21 cellular contexts compared by ENCODE assay signal in the genomic region with DNA sequence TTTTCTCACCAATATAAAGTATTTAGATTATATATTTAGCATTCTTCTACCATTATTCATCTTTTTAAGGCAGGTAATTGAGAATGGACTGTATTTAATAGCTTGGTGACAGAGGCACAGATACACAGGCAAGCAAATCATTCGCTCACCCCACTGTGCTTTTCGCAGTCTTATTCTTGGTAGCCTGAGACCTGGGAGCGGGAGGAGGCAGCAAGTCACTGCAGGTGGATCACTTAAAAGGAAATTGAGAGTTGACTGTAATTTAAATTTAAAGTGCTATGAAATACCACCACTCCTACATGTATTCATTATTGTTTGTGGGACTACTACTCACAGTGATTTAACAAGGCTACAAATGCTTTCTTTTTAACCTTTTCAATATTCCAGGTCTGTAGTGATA. TPM values are rescaled to one million over a fixed set of nuclear protein-coding genes. Genes with fewer than 3 reads are reported as not detected.
A peak's percentile ranks its signal among the peaks of the same experiment; 100 is the strongest.
DNase-seq lines count a peak whose midpoint lies in the region; ATAC-seq and TF ChIP-seq lines count a peak whose summit lies in the region.
"Had no signal": no experiment of that assay in that cellular context is flagged by ENCODE, and none has a peak within 500 bp of the region (broad histone marks: within the 10 kb centered on the region; RNA-seq: fewer than 3 reads in every experiment).

No MANE protein-coding gene starts in this region.

- no peak for TF ChIP-seq EP300 in esophagus muscularis mucosa (IDR thresholded peaks at IDR 0.05)

- H3K9me3 ChIP-seq in CD4-positive, CD25-positive, alpha-beta regulatory T cell (ENCODE audit: control insufficient read depth in 2 of 2, low read length in 2 of 2) = peaks cover 14 to 16% of the 10 kb centered on the region in 2 experiments
- H3K9me3 ChIP-seq in Loucy (ENCODE audit: insufficient read depth, low read depth, low read length) = peaks cover 10% of the 10 kb centered on the region; the same call in 1 of the 2 replicates
- H3K9me3 ChIP-seq in esophagus muscularis mucosa = peaks cover 0 to 3% (median 0%) of the 10 kb centered on the region in 4 donors

- TF ChIP-seq POLR2A in esophagus muscularis mucosa (IDR thresholded peaks at IDR 0.05; ENCODE audit: low read depth) = no peak

- H3K4me1 ChIP-seq in CD4-positive, CD25-positive, alpha-beta regulatory T cell (ENCODE audit: control insufficient read depth, insufficient read depth, low read length, poor library complexity, severe bottlenecking) = peaks cover 38% of the 10 kb centered on the region
- peaks cover 34% of the 10 kb centered on the region for H3K4me1 ChIP-seq in Loucy (ENCODE audit: insufficient read depth, low read length, poor library complexity, severe bottlenecking)
- peaks cover 46 to 59% (median 52%) of the 10 kb centered on the region in 4 donors for H3K4me1 ChIP-seq in esophagus muscularis mucosa

- H3F3A ChIP-seq in Loucy (ENCODE audit: low read depth) = no peaks in the 10 kb centered on the region

- no peak overlapping the region for H3K4me3 Mint-ChIP-seq in activated CD8-positive, alpha-beta T cell treated with anti-CD3 and anti-CD28 coated beads for 36 hours
- H3K4me3 Mint-ChIP-seq in activated CD8-positive, alpha-beta T cell treated with anti-CD3 and anti-CD28 coated beads, Interleukin-2, amount 10 ng/mL, durations not matched to agents 7 days and 5 days = no peak overlapping the region
- peak overlapping the region in 1 of 4 donors; percentile 63 for H3K4me3 Mint-ChIP-seq in CD4-positive, CD25-positive, alpha-beta regulatory T cell
- H3K4me3 Mint-ChIP-seq in effector memory CD8-positive, alpha-beta T cell = peak overlapping the region in 1 of 2 donors; percentile 60
- H3K4me3 Mint-ChIP-seq: CD14-positive monocyte had no signal

- H4K20me1 ChIP-seq in Loucy (ENCODE audit: insufficient read depth, low read length, poor library complexity, severe bottlenecking) = peaks cover 60% of the 10 kb centered on the region

- H2AFZ ChIP-seq in Loucy (ENCODE audit: low read length) = no peak overlapping the region

- POLR2A ChIA-PET in activated CD8-positive, alpha-beta T cell treated with anti-CD3 and anti-CD28 coated beads for 36 hours (lab: Charles Lee) = no interaction called here
- POLR2A ChIA-PET in activated CD8-positive, alpha-beta T cell treated with anti-CD3 and anti-CD28 coated beads, Interleukin-2, amount 10 ng/mL, durations not matched to agents 7 days and 5 days (lab: Charles Lee) = no interaction called here

- no peak for TF ChIP-seq CTCF in activated CD8-positive, alpha-beta T cell treated with anti-CD3 and anti-CD28 coated beads for 36 hours (IDR thresholded peaks at IDR 0.05)
- no peak for TF ChIP-seq CTCF in Loucy (conservative IDR thresholded peaks at IDR 0.05; ENCODE audit: low read length)
- TF ChIP-seq CTCF in esophagus muscularis mucosa (IDR thresholded peaks at IDR 0.05) = no peak

- peaks cover 20% of the 10 kb centered on the region for H3K9me3 Mint-ChIP-seq in activated CD8-positive, alpha-beta T cell treated with anti-CD3 and anti-CD28 coated beads for 36 hours
- H3K9me3 Mint-ChIP-seq in activated CD8-positive, alpha-beta T cell treated with anti-CD3 and anti-CD28 coated beads, Interleukin-2, amount 10 ng/mL, durations not matched to agents 7 days and 5 days (ENCODE audit: insufficient read depth) = peaks cover 19% of the 10 kb centered on the region
- H3K9me3 Mint-ChIP-seq in CD4-positive, CD25-positive, alpha-beta regulatory T cell = peaks cover 0 to 22% (median 7%) of the 10 kb centered on the region in 7 donors
- H3K9me3 Mint-ChIP-seq in effector memory CD8-positive, alpha-beta T cell = peaks cover 6 to 8% of the 10 kb centered on the region in 2 donors

- H3K4me2 ChIP-seq in Loucy (ENCODE audit: low read depth, low read length, poor library complexity, severe bottlenecking) = peak overlapping the region; percentile 31

- peak; percentile 17 for ATAC-seq in activated CD8-positive, alpha-beta T cell treated with anti-CD3 and anti-CD28 coated beads for 36 hours
- ATAC-seq in activated CD8-positive, alpha-beta T cell treated with anti-CD3 and anti-CD28 coated beads, Interleukin-2, amount 10 ng/mL, durations not matched to agents 7 days and 5 days = no peak
- no peak for ATAC-seq in CD4-positive, CD25-positive, alpha-beta regulatory T cell (ENCODE audit: low read depth in 2 of 2)
- no peak for ATAC-seq in effector memory CD8-positive, alpha-beta T cell (replicated peaks)
- ATAC-seq: Right ventricle myocardium inferior had no signal

- peak overlapping the region; percentile 5 for H3K4me3 ChIP-seq in CD4-positive, CD25-positive, alpha-beta regulatory T cell (ENCODE audit: low read depth, low read length)
- H3K4me3 ChIP-seq in Loucy (ENCODE audit: low read length, poor library complexity, severe bottlenecking) (no peak overlapping the region), esophagus muscularis mucosa (no peak overlapping the region)
- H3K4me3 ChIP-seq: Peyer's patch had no signal

- H3K9me2 ChIP-seq in Loucy (replicated peaks; ENCODE audit: low read depth, low read length) = no peaks in the 10 kb centered on the region

- CTCF ChIA-PET in activated CD8-positive, alpha-beta T cell treated with anti-CD3 and anti-CD28 coated beads for 36 hours (lab: Charles Lee) = no interaction called here
- CTCF ChIA-PET in activated CD8-positive, alpha-beta T cell treated with anti-CD3 and anti-CD28 coated beads, Interleukin-2, amount 10 ng/mL, durations not matched to agents 7 days and 5 days (lab: Charles Lee) = no interaction called here

- peaks cover 56% of the 10 kb centered on the region for H3K4me1 Mint-ChIP-seq in activated CD8-positive, alpha-beta T cell treated with anti-CD3 and anti-CD28 coated beads for 36 hours (ENCODE audit: low read depth)
- H3K4me1 Mint-ChIP-seq in activated CD8-positive, alpha-beta T cell treated with anti-CD3 and anti-CD28 coated beads, Interleukin-2, amount 10 ng/mL, durations not matched to agents 7 days and 5 days (ENCODE audit: low read depth) = peaks cover 25% of the 10 kb centered on the region
- H3K4me1 Mint-ChIP-seq in CD4-positive, CD25-positive, alpha-beta regulatory T cell = peaks cover 51 to 78% (median 57%) of the 10 kb centered on the region in 4 donors
- peaks cover 39 to 74% of the 10 kb centered on the region in 2 donors for H3K4me1 Mint-ChIP-seq in effector memory CD8-positive, alpha-beta T cell (ENCODE audit: low read depth in 2 of 2)

- DNase-seq in activated CD8-positive, alpha-beta T cell treated with anti-CD3 and anti-CD28 coated beads for 36 hours = no peak
- DNase-seq in activated CD8-positive, alpha-beta T cell treated with anti-CD3 and anti-CD28 coated beads, Interleukin-2, amount 10 ng/mL, durations not matched to agents 7 days and 5 days = no peak
- no peak for DNase-seq in CD4-positive, CD25-positive, alpha-beta regulatory T cell
- DNase-seq in effector memory CD8-positive, alpha-beta T cell = no peak
- no peak for DNase-seq in activated effector memory CD4-positive, alpha-beta T cell treated with Interleukin-2 at 50 U/mL for 16 hours
- DNase-seq in esophagus muscularis mucosa (ENCODE audit: extremely low spot score) = no peak
- no peak for DNase-seq in GOT3 (lab: John Stamatoyannopoulos, UW)
- DNase-seq: 8988T, COR-L47, DMS 273 treated with DMSO at 0.1 percent for 48 hours, DND-41, KBM-7, NCI-H1105 treated with DMSO at 0.1 percent for 48 hours, NCI-H1694, NCI-H2081 treated with DMSO at 0.1 percent for 48 hours, NCI-H446 treated with DMSO at 0.1 percent for 48 hours, NCI-H69, Peyer's patch had no signal

- peaks cover 100% of the 10 kb centered on the region for H3K79me2 ChIP-seq in Loucy (ENCODE audit: insufficient read depth, low read length)

- intact Hi-C loops in activated CD8-positive, alpha-beta T cell treated with anti-CD3 and anti-CD28 coated beads for 36 hours (cut with micrococcal nuclease) = no loop called here
- intact Hi-C loops in esophagus muscularis mucosa (cut with DNase I) = no loop called here

- no peaks in the 10 kb centered on the region for H3K27me3 ChIP-seq in CD4-positive, CD25-positive, alpha-beta regulatory T cell (ENCODE audit: control insufficient read depth, insufficient read depth, low read length)
- H3K27me3 ChIP-seq in Loucy (ENCODE audit: insufficient read depth, low read length, poor library complexity, severe bottlenecking) (no peaks in the 10 kb centered on the region), esophagus muscularis mucosa (no peaks in the 10 kb centered on the region)
- H3K27me3 ChIP-seq: Peyer's patch had no signal

- peaks cover 43% of the 10 kb centered on the region for H3K36me3 Mint-ChIP-seq in activated CD8-positive, alpha-beta T cell treated with anti-CD3 and anti-CD28 coated beads for 36 hours (ENCODE audit: low read depth)
- peaks cover 52% of the 10 kb centered on the region for H3K36me3 Mint-ChIP-seq in activated CD8-positive, alpha-beta T cell treated with anti-CD3 and anti-CD28 coated beads, Interleukin-2, amount 10 ng/mL, durations not matched to agents 7 days and 5 days (ENCODE audit: low read depth)
- peaks cover 38% of the 10 kb centered on the region for H3K36me3 Mint-ChIP-seq in CD4-positive, CD25-positive, alpha-beta regulatory T cell
- peaks cover 30% of the 10 kb centered on the region for H3K36me3 Mint-ChIP-seq in effector memory CD8-positive, alpha-beta T cell (ENCODE audit: insufficient read depth)

- H3K27ac Mint-ChIP-seq in activated CD8-positive, alpha-beta T cell treated with anti-CD3 and anti-CD28 coated beads for 36 hours = no peak overlapping the region
- H3K27ac Mint-ChIP-seq in activated CD8-positive, alpha-beta T cell treated with anti-CD3 and anti-CD28 coated beads, Interleukin-2, amount 10 ng/mL, durations not matched to agents 7 days and 5 days = no peak overlapping the region
- H3K27ac Mint-ChIP-seq in CD4-positive, CD25-positive, alpha-beta regulatory T cell = no peak overlapping the region
- peak overlapping the region; percentile 32 to 56 for H3K27ac Mint-ChIP-seq in effector memory CD8-positive, alpha-beta T cell

- H3K27ac ChIP-seq in CD4-positive, CD25-positive, alpha-beta regulatory T cell (ENCODE audit: insufficient read depth, low read length, poor library complexity, severe bottlenecking) = no peak overlapping the region
- H3K27ac ChIP-seq in esophagus muscularis mucosa (replicated peaks in 1 of 4) = no peak overlapping the region
- H3K27ac ChIP-seq: Peyer's patch had no signal

- H3K9ac ChIP-seq in Loucy (ENCODE audit: low read depth, low read length, poor library complexity, severe bottlenecking) = no peak overlapping the region

- peaks cover 42% of the 10 kb centered on the region for H3K36me3 ChIP-seq in CD4-positive, CD25-positive, alpha-beta regulatory T cell (ENCODE audit: control insufficient read depth, insufficient read depth, low read length)
- peaks cover 27% of the 10 kb centered on the region for H3K36me3 ChIP-seq in Loucy (ENCODE audit: insufficient read depth, low read length)
- peaks cover 0 to 18% (median 10%) of the 10 kb centered on the region in 4 donors for H3K36me3 ChIP-seq in esophagus muscularis mucosa

- WGBS in esophagus muscularis mucosa = 93% methylated on average over 3 of the region's 3 CpGs

- H3K27me3 Mint-ChIP-seq in activated CD8-positive, alpha-beta T cell treated with anti-CD3 and anti-CD28 coated beads for 36 hours = no peaks in the 10 kb centered on the region
- no peaks in the 10 kb centered on the region for H3K27me3 Mint-ChIP-seq in activated CD8-positive, alpha-beta T cell treated with anti-CD3 and anti-CD28 coated beads, Interleukin-2, amount 10 ng/mL, durations not matched to agents 7 days and 5 days (ENCODE audit: low read depth)
- no peaks in the 10 kb centered on the region for H3K27me3 Mint-ChIP-seq in CD4-positive, CD25-positive, alpha-beta regulatory T cell
- H3K27me3 Mint-ChIP-seq in effector memory CD8-positive, alpha-beta T cell = no peaks in the 10 kb centered on the region

RNA-seq across cellular contexts. Expression of a gene that starts 9.7 kb away (rescaled TPM):
- 10 to 100 TPM; 23.9 to 26.1 TPM for total RNA-seq in activated CD8-positive, alpha-beta T cell treated with anti-CD3 and anti-CD28 coated beads for 36 hours
- 10 to 100 TPM; 38.8 to 41.6 TPM for total RNA-seq in activated CD8-positive, alpha-beta T cell treated with anti-CD3 and anti-CD28 coated beads, Interleukin-2, amount 10 ng/mL, durations not matched to agents 7 days and 5 days
- total RNA-seq in CD4-positive, CD25-positive, alpha-beta regulatory T cell = 84.0 TPM
- polyA plus RNA-seq in CD4-positive, CD25-positive, alpha-beta regulatory T cell = 10 to 100 TPM; 11.3 to 16.2 (median 14.5) TPM
- 10 to 100 TPM; 22.5 to 34.1 (median 26.1) TPM for total RNA-seq in esophagus muscularis mucosa

Comparison
In these comparisons a context has a peak if more than half of its experiments do, and no peak if none do; other contexts are left out.
1. H3K27ac Mint-ChIP-seq: peak in effector memory CD8-positive, alpha-beta T cell (2 of 2); none in activated CD8-positive, alpha-beta T cell treated with anti-CD3 and anti-CD28 coated beads for 36 hours (single experiment), activated CD8-positive, alpha-beta T cell treated with anti-CD3 and anti-CD28 coated beads, Interleukin-2, amount 10 ng/mL, durations not matched to agents 7 days and 5 days (single experiment) and CD4-positive, CD25-positive, alpha-beta regulatory T cell (0 of 3).